Comparison of ENCODE assay signal across 29 cellular contexts in the genomic region with DNA sequence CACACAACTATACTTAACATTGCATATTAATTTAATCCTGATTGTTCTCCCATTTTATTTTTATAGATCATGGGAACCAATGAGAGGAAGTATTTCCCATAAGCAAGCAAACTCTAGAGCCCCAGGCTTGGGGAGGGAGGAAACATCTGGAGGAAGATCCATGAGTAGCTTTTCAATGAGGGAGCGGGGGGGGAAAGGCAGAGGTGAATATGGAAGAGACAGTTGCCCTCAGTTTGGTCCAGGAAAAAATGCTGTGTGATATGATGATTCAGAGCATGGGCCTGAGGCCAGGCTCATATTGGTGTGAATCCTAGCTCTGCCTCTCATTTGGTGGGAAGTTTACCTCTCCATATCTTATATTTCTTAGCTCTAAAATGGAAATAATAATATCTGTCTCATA. TPM values are rescaled to one million over a fixed set of nuclear protein-coding genes. Genes with fewer than 3 reads are reported as not detected.
DNase-seq lines count a peak whose midpoint lies in the region; TF ChIP-seq lines count a peak whose summit lies in the region.
"Had no signal": no experiment of that assay in that cellular context is flagged by ENCODE, and none has a peak within 500 bp of the region (broad histone marks: within the 10 kb centered on the region; RNA-seq: fewer than 3 reads in every experiment).

No MANE protein-coding gene starts in this region.

- peaks cover 21% of the 10 kb centered on the region for H3K36me3 Mint-ChIP-seq in HFFc6 (ENCODE audit: low read depth)
- H3K36me3 Mint-ChIP-seq: naive thymus-derived CD4-positive, alpha-beta T cell had no signal

- H3K4me3 ChIP-seq in AG10803 (ENCODE audit: low read length) = no peak overlapping the region
- H3K4me3 ChIP-seq in choroid plexus epithelial cell (ENCODE audit: low read depth, low read length) = no peak overlapping the region
- H3K4me3 ChIP-seq: BLaER1 treated with 17β-estradiol and CSF1 and Interleukin-3, amounts not matched to agents 10 nM and 100 nM; right lobe of liver; SK-N-MC; uterus had no signal

- DNase-seq in AG10803 (ENCODE audit: low read depth) (peak; percentile 39), HFFc6 (peak; percentile 19), choroid plexus epithelial cell (ENCODE audit: low read depth) (peak; percentile 51), iris pigment epithelial cell (ENCODE audit: low read depth) (peak; percentile 44), foreskin melanocyte (no peak), cerebellum (ENCODE audit: low spot score) (no peak), NCI-H2029 (lab: John Stamatoyannopoulos, UW) (no peak), CD1c-positive myeloid dendritic cell (ENCODE audit: extremely low spot score) (no peak)
- DNase-seq: activated CD4-positive, alpha-beta memory T cell treated with anti-CD3 and anti-CD28 coated beads, Interleukin-2, amount 10 ng/mL, durations not matched to agents 7 days and 5 days; activated naive CD4-positive, alpha-beta T cell; activated T-cell treated with anti-CD3 and anti-CD28 coated beads for 4 hours; anterior cingulate cortex; endodermal cell; GDM1; GOT3; kidney; mesendoderm; naive thymus-derived CD4-positive, alpha-beta T cell; NCI-H1105; NCI-H2081 treated with DMSO at 0.1 percent for 48 hours; right lobe of liver; stimulated activated CD4-positive, alpha-beta T cell treated with anti-CD3 and anti-CD28 coated beads, Interleukin-15, amount 100 ng/mL, for 24 hours had no signal

- TF ChIP-seq CTCF in AG10803 (conservative IDR thresholded peaks at IDR 0.05; ENCODE audit: low read length) (no peak), HFFc6 (IDR thresholded peaks at IDR 0.05) (no peak), choroid plexus epithelial cell (conservative IDR thresholded peaks at IDR 0.05; ENCODE audit: low read depth, low read length) (no peak)

- no peak overlapping the region for H3K4me3 Mint-ChIP-seq in HFFc6
- H3K4me3 Mint-ChIP-seq: activated CD4-positive, alpha-beta memory T cell treated with anti-CD3 and anti-CD28 coated beads, Interleukin-2, amount 10 ng/mL, durations not matched to agents 7 days and 5 days; endodermal cell; naive thymus-derived CD4-positive, alpha-beta T cell; WTC11 had no signal

- H3K4me1 Mint-ChIP-seq in HFFc6 (ENCODE audit: low read depth) = peaks cover 59% of the 10 kb centered on the region
- H3K4me1 Mint-ChIP-seq: activated CD4-positive, alpha-beta memory T cell treated with anti-CD3 and anti-CD28 coated beads, Interleukin-2, amount 10 ng/mL, durations not matched to agents 7 days and 5 days; naive thymus-derived CD4-positive, alpha-beta T cell had no signal

- H3K27me3 Mint-ChIP-seq in HFFc6 (ENCODE audit: insufficient read depth) = no peaks in the 10 kb centered on the region; the same call in 1 of the 2 replicates

- no peaks in the 10 kb centered on the region for H3K9me3 Mint-ChIP-seq in HFFc6
- H3K9me3 Mint-ChIP-seq: activated CD4-positive, alpha-beta memory T cell treated with anti-CD3 and anti-CD28 coated beads, Interleukin-2, amount 10 ng/mL, durations not matched to agents 7 days and 5 days; endodermal cell; WTC11 had no signal

- H3K27ac Mint-ChIP-seq in HFFc6 = no peak overlapping the region
- H3K27ac Mint-ChIP-seq: activated CD4-positive, alpha-beta memory T cell treated with anti-CD3 and anti-CD28 coated beads, Interleukin-2, amount 10 ng/mL, durations not matched to agents 7 days and 5 days; endodermal cell; naive thymus-derived CD4-positive, alpha-beta T cell; WTC11 had no signal

RNA-seq across cellular contexts. Expression of a gene that starts 42.2 kb away (rescaled TPM):
- not detected for total RNA-seq in HFFc6 (2021; fragmentation: NEBNext Ultra II Directional; extraction: Animal tissue kit (Norgen Biotek cat#: 25700))
- 0.54 TPM for total RNA-seq in cerebellum
- total RNA-seq: activated CD4-positive, alpha-beta memory T cell treated with anti-CD3 and anti-CD28 coated beads, Interleukin-2, amount 10 ng/mL, durations not matched to agents 7 days and 5 days; frontal cortex; naive thymus-derived CD4-positive, alpha-beta T cell; osteoblast; subcutaneous adipose tissue had no signal

RNA-seq across cellular contexts. Expression of a gene that starts 55.9 kb away (rescaled TPM):
- total RNA-seq in HFFc6 (2021; fragmentation: NEBNext Ultra II Directional; extraction: Animal tissue kit (Norgen Biotek cat#: 25700)) = 10 to 100 TPM; 38.3 to 43.9 (median 41.5) TPM
- 26.7 TPM for total RNA-seq in cerebellum

Comparison
In these comparisons a context has a peak if more than half of its experiments do, and no peak if none do; other contexts are left out.
1. DNase-seq: peak in AG10803 (single experiment), HFFc6 (single experiment), choroid plexus epithelial cell (single experiment) and iris pigment epithelial cell (single experiment); none in foreskin melanocyte (single experiment), cerebellum (single experiment), NCI-H2029 (single experiment) and CD1c-positive myeloid dendritic cell (single experiment).